ENCODE assay signal across 9 cellular contexts in the genomic region with DNA sequence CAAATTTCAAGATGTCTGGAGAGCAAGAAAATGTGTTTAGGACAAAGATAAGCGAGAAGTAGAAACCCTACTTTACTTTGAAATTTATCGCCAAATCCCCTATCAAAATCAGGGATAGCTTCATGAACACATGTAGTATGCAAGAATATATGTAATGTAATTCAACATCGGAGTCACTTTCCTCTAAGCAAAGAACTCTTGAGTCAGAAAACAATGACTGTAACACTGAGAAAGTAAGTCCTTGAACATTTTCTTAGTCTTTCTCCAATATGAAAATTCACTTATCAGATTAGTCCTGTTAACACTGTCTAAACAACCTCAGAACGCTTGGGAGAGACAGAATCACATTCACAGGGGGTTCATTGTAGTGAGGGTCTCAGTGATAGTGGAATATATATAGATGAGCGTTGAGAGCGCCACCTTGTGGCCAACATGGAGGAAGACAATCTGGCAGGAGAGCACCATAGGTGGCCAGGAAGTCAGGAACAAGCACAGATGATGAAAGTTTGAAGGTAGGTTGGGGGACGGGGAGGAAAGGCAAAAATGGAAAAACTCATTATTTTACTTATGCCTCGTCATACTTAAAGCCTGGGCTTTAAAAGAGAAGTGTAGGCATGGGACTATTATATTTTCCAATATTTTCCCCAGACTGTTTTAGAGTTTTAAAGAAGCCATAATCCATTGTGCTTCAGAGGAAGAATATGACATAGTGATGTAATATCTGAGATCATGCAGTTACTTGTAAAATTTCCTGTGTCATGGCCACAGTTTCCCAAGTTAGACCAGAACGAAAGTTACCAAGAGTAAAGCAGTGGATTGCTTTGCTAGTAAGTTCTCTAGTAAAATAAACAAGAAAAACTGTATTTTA.
A peak's percentile ranks its signal among the peaks of the same experiment; 100 is the strongest.
DNase-seq lines count a peak whose midpoint lies in the region; ATAC-seq, FAIRE-seq and TF ChIP-seq lines count a peak whose summit lies in the region.
"Had no signal": no experiment of that assay in that cellular context is flagged by ENCODE, and none has a peak within 500 bp of the region (broad histone marks: within the 10 kb centered on the region; RNA-seq: fewer than 3 reads in every experiment).

No MANE protein-coding gene starts in this region.

- DNase-seq in COLO668 (lab: John Stamatoyannopoulos, UW; ENCODE audit: unreplicated experiment) (peak; percentile 58), NCI-H2227 (lab: John Stamatoyannopoulos, UW; ENCODE audit: unreplicated experiment) (peak; percentile 72), fibroblast of the conjunctiva (ENCODE audit: low read depth) (peak; percentile 37), pancreas (peak in 1 of 6 donors; percentile 15), DMS79 treated with DMSO at 0.1 percent for 48 hours (lab: John Stamatoyannopoulos, UW) (no peak)
- DNase-seq in activated CD4-positive, alpha-beta T cell treated with anti-CD3 and anti-CD28 coated beads, Interleukin-2, amount 50 U/mL, for 48 hours: peak; percentile 7 to 23
- DNase-seq: activated B cell treated with CpG ODN at 0.5 μM for 24 hours had no signal

- no peaks in the 10 kb centered on the region for H3K4me1 ChIP-seq in pancreas

- no peaks in the 10 kb centered on the region for H3K27me3 ChIP-seq in pancreas

- TF ChIP-seq CTCF in pancreas (IDR thresholded peaks at IDR 0.05): peak; percentile 49 to 73 (median 62)

- intact Hi-C loops in pancreas (cut with DNase I): no loop called here

- ATAC-seq in GM19035 (IDR thresholded peaks at IDR 0.05; ENCODE audit: unreplicated experiment) (peak; percentile 98), HG03135 (IDR thresholded peaks at IDR 0.05; ENCODE audit: unreplicated experiment) (peak; percentile 78), pancreas (peak in 3 of 4 donors; percentile 74 to 85 (median 75))

- 25 to 36% methylated on average over 9 of the region's 9 CpGs for WGBS in pancreas, 2 donors

- H3K9me3 ChIP-seq in pancreas: no peaks in the 10 kb centered on the region

- H3K27ac ChIP-seq in pancreas: no peak overlapping the region

- FAIRE-seq in pancreas (lab: Jason Lieb, UNC): no peak

- no peaks in the 10 kb centered on the region for H3K36me3 ChIP-seq in pancreas

- no peak overlapping the region for H3K4me3 ChIP-seq in pancreas
